In genomic region chr5:39648539-39649200, GRCh38 we compare ENCODE assay signal across 14 cellular contexts.
DNase-seq lines count a peak whose midpoint lies in the region; ATAC-seq, FAIRE-seq and TF ChIP-seq lines count a peak whose summit lies in the region.
"Had no signal": no experiment of that assay in that cellular context is flagged by ENCODE, and none has a peak within 500 bp of the region (broad histone marks: within the 10 kb centered on the region; RNA-seq: fewer than 3 reads in every experiment).

No MANE protein-coding gene starts in this region.

- no peak overlapping the region for H3K4me2 ChIP-seq in endothelial cell of umbilical vein (ENCODE audit: insufficient read depth, low read length)

- H3K9me1 ChIP-seq in endothelial cell of umbilical vein (replicated peaks; ENCODE audit: control insufficient read depth, extremely low read depth, insufficient read depth, low read length) = no peaks in the 10 kb centered on the region

- H3K4me1 ChIP-seq in endothelial cell of umbilical vein (ENCODE audit: control insufficient read depth, extremely low read depth, insufficient read depth, low read length) = peaks cover 11% of the 10 kb centered on the region
- H3K4me1 ChIP-seq: esophagus muscularis mucosa had no signal

- no TSS peak for BruUV-seq in endothelial cell of umbilical vein (replicated peaks; lab: Mats Ljungman, UMichigan)

- H3K9me3 ChIP-seq in MG63 (peaks cover 5% of the 10 kb centered on the region; the same call in 1 of the 2 replicates), endothelial cell of umbilical vein (replicated peaks; ENCODE audit: control insufficient read depth, insufficient read depth, low read length) (no peaks in the 10 kb centered on the region)
- H3K9me3 ChIP-seq: esophagus muscularis mucosa had no signal

- no peak overlapping the region for H3K9ac ChIP-seq in endothelial cell of umbilical vein (replicated peaks; ENCODE audit: extremely low read depth, insufficient read depth, low read length)

- H3K27ac Mint-ChIP-seq in stimulated activated memory B cell treated with anti-CD40 and anti-IgM and Interleukin-4, amounts not matched to agents 10 μg/mL and 1 μg/mL and 100 μg/mL, for 72 hours = no peak overlapping the region
- no peak overlapping the region for H3K27ac Mint-ChIP-seq in activated T-cell treated with anti-CD3 and anti-CD28 coated beads, Interleukin-2, amount 50 U/mL, for 24 hours
- H3K27ac Mint-ChIP-seq: activated naive CD4-positive, alpha-beta T cell treated with anti-CD3 and anti-CD28 coated beads for 36 hours had no signal

- dilution Hi-C loops in endothelial cell of umbilical vein (cut with MboI; ENCODE audit: extremely low pct_ligation_motif_present, low sequenced_read_pairs) = no loop called here

- CTCF ChIA-PET in endothelial cell of umbilical vein (lab: Charles Lee) = interaction anchor here (1.0 to 1.3 kb wide), 2 partner anchors 21 to 1263 kb away, joined by 3 read pairs; no protein-coding TSS in a partner anchor

- no peaks in the 10 kb centered on the region for H3K36me3 Mint-ChIP-seq in stimulated activated memory B cell treated with anti-CD40 and anti-IgM and Interleukin-4, amounts not matched to agents 10 μg/mL and 1 μg/mL and 100 μg/mL, for 72 hours
- no peaks in the 10 kb centered on the region for H3K36me3 Mint-ChIP-seq in activated T-cell treated with anti-CD3 and anti-CD28 coated beads, Interleukin-2, amount 50 U/mL, for 24 hours (ENCODE audit: low read depth)

- H3K4me3 ChIP-seq in MG63 (no peak overlapping the region), endothelial cell of umbilical vein (replicated peaks in 1 of 3; ENCODE audit: insufficient read depth in 1 of 3, low read depth in 1 of 3, low read length in 3 of 3) (no peak overlapping the region)
- H3K4me3 ChIP-seq: esophagus muscularis mucosa had no signal

- no peaks in the 10 kb centered on the region for H3K27me3 Mint-ChIP-seq in stimulated activated memory B cell treated with anti-CD40 and anti-IgM and Interleukin-4, amounts not matched to agents 10 μg/mL and 1 μg/mL and 100 μg/mL, for 72 hours
- peaks cover 28% of the 10 kb centered on the region for H3K27me3 Mint-ChIP-seq in activated T-cell treated with anti-CD3 and anti-CD28 coated beads, Interleukin-2, amount 50 U/mL, for 24 hours

- no peak overlapping the region for H2AFZ ChIP-seq in endothelial cell of umbilical vein (ENCODE audit: low read depth, low read length)

- H3K36me3 ChIP-seq in MG63 = no peaks in the 10 kb centered on the region
- H3K36me3 ChIP-seq in endothelial cell of umbilical vein (ENCODE audit: control insufficient read depth in 2 of 2, extremely low read depth in 1 of 2, insufficient read depth in 2 of 2, low read length in 2 of 2) = no peaks in the 10 kb centered on the region
- H3K36me3 ChIP-seq: esophagus muscularis mucosa had no signal

- POLR2A ChIA-PET in endothelial cell of umbilical vein (lab: Charles Lee) = no interaction called here

- no peak for TF ChIP-seq CTCF in endothelial cell of umbilical vein (IDR thresholded peaks at IDR 0.05; ENCODE audit: extremely low read depth in 1 of 2, insufficient read depth in 1 of 2, low read depth in 1 of 2, low read length in 2 of 2)

- H3K4me3 Mint-ChIP-seq in stimulated activated memory B cell treated with anti-CD40 and anti-IgM and Interleukin-4, amounts not matched to agents 10 μg/mL and 1 μg/mL and 100 μg/mL, for 72 hours = no peak overlapping the region
- no peak overlapping the region for H3K4me3 Mint-ChIP-seq in activated T-cell treated with anti-CD3 and anti-CD28 coated beads, Interleukin-2, amount 50 U/mL, for 24 hours
- H3K4me3 Mint-ChIP-seq: activated naive CD4-positive, alpha-beta T cell treated with anti-CD3 and anti-CD28 coated beads for 36 hours had no signal

- no peaks in the 10 kb centered on the region for H3K79me2 ChIP-seq in endothelial cell of umbilical vein (ENCODE audit: control insufficient read depth, insufficient read depth, low read length)

- H3K4me1 Mint-ChIP-seq in stimulated activated memory B cell treated with anti-CD40 and anti-IgM and Interleukin-4, amounts not matched to agents 10 μg/mL and 1 μg/mL and 100 μg/mL, for 72 hours = no peaks in the 10 kb centered on the region
- H3K4me1 Mint-ChIP-seq in activated T-cell treated with anti-CD3 and anti-CD28 coated beads, Interleukin-2, amount 50 U/mL, for 24 hours (ENCODE audit: low read depth) = peaks cover 5% of the 10 kb centered on the region

- H4K20me1 ChIP-seq in endothelial cell of umbilical vein (replicated peaks; ENCODE audit: control insufficient read depth, extremely low read depth, insufficient read depth, low read length) = no peaks in the 10 kb centered on the region

- DNase-seq in SIG-M5 treated with dmso at 0.1 percent for 504 hours (lab: John Stamatoyannopoulos, UW; ENCODE audit: unreplicated experiment) (peak; percentile 18), SIG-M5 (lab: John Stamatoyannopoulos, UW) (no peak), MG63 (peak; percentile 9), endothelial cell of umbilical vein (ENCODE audit: low read depth, low spot score) (peak; percentile 20), occipital lobe (lab: John Stamatoyannopoulos, UW) (no peak)
- DNase-seq in activated T-cell treated with anti-CD3 and anti-CD28 coated beads, Interleukin-2, amount 50 U/mL, for 24 hours = no peak
- DNase-seq: activated naive CD4-positive, alpha-beta T cell treated with anti-CD3 and anti-CD28 coated beads for 36 hours; NCI-H2081 treated with DMSO at 0.1 percent for 48 hours; stimulated activated CD4-positive, alpha-beta T cell treated with anti-CD3 and anti-CD28 coated beads, Interleukin-2, amount 100 ng/mL, for 24 hours; T-helper 9 cell had no signal

- no peaks in the 10 kb centered on the region for H3K9me3 Mint-ChIP-seq in stimulated activated memory B cell treated with anti-CD40 and anti-IgM and Interleukin-4, amounts not matched to agents 10 μg/mL and 1 μg/mL and 100 μg/mL, for 72 hours
- H3K9me3 Mint-ChIP-seq in activated T-cell treated with anti-CD3 and anti-CD28 coated beads, Interleukin-2, amount 50 U/mL, for 24 hours = peaks cover 2% of the 10 kb centered on the region
- H3K9me3 Mint-ChIP-seq: activated naive CD4-positive, alpha-beta T cell treated with anti-CD3 and anti-CD28 coated beads for 36 hours had no signal

- peak; percentile 74 for ATAC-seq in stimulated activated memory B cell treated with anti-CD40 and anti-IgM and Interleukin-4, amounts not matched to agents 10 μg/mL and 1 μg/mL and 100 μg/mL, for 72 hours
- ATAC-seq in GM18517 (IDR thresholded peaks at IDR 0.05; ENCODE audit: unreplicated experiment) = no peak

- intact Hi-C loops in endothelial cell of umbilical vein (cut with micrococcal nuclease) = loop anchor here (5.0 kb wide), 1 partner anchor 44 kb away; no protein-coding TSS in a partner anchor

- no peaks in the 10 kb centered on the region for H3K27me3 ChIP-seq in MG63
- H3K27me3 ChIP-seq in endothelial cell of umbilical vein (ENCODE audit: control insufficient read depth in 2 of 2, insufficient read depth in 2 of 2, low read length in 2 of 2) = no peaks in the 10 kb centered on the region
- H3K27me3 ChIP-seq: esophagus muscularis mucosa had no signal

- TF ChIP-seq POLR2A in endothelial cell of umbilical vein (IDR thresholded peaks at IDR 0.05; ENCODE audit: low read depth, low read length) = no peak

- no peak overlapping the region for H3K27ac ChIP-seq in endothelial cell of umbilical vein (ENCODE audit: insufficient read depth, low read depth, low read length)
- H3K27ac ChIP-seq: esophagus muscularis mucosa had no signal

- no peak for FAIRE-seq in endothelial cell of umbilical vein (lab: Jason Lieb, UNC)
- FAIRE-seq: A204.1 had no signal

TF ChIP-seq in endothelial cell of umbilical vein, 7 proteins besides CTCF, POLR2A, EP300 and RAD21:
- TF ChIP-seq MYC (IDR thresholded peaks at IDR 0.05; ENCODE audit: low read depth, low read length) = no peak
- peak; percentile 43 for TF ChIP-seq FOS (IDR thresholded peaks at IDR 0.05; ENCODE audit: borderline replicate concordance, insufficient read depth, low read length)
- no peak for TF ChIP-seq JUN (IDR thresholded peaks at IDR 0.05; ENCODE audit: borderline replicate concordance, insufficient read depth, insufficient read length, low read depth)
- TF ChIP-seq GATA2 (IDR thresholded peaks at IDR 0.05; ENCODE audit: insufficient read depth, insufficient read length, low read depth, low read length) = no peak

Comparison
In these comparisons a context has a peak if more than half of its experiments do, and no peak if none do; other contexts are left out.
1. DNase-seq: peak in SIG-M5 treated with dmso at 0.1 percent for 504 hours (single experiment), MG63 (single experiment) and endothelial cell of umbilical vein (single experiment); none in SIG-M5 (single experiment), occipital lobe (single experiment) and activated T-cell treated with anti-CD3 and anti-CD28 coated beads, Interleukin-2, amount 50 U/mL, for 24 hours (single experiment).